13 cellular contexts compared by ENCODE assay signal in the genomic region with DNA sequence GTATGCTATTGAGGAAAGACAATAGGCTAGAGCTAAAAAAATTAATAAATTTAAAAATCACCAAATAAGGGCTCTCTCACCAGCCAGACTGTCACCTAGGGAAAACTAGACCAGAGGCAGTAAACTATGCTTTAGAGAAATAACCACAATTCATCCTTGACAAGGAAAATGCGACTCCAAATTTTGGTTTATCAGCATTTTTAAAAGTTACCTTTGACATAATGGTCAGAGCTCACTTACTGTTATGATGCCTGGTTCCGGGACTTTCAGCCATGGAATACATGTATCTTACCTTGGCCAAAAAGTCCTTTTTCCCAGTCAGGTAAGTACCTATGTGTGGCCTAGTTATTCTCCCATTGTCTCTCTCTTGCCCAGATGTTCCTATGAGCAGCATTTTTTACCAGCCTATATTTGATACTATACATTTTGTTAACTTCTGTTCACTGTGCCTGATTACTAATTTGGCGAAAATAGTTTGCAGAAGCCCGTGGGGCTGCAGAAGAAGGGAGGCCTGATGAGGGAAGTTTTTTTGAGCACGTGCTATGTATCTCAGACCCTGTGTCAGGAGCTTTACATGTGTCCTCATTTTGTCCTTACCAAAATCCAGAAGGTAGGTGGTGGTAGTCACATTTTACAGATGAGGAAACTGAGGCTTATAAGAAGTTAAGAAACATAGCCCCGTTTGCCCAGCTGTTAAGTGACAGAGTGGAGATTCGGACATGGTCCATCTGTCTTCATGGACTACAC.
A peak's percentile ranks its signal among the peaks of the same experiment; 100 is the strongest.
DNase-seq lines count a peak whose midpoint lies in the region; ATAC-seq, FAIRE-seq and TF ChIP-seq lines count a peak whose summit lies in the region.
"Had no signal": no experiment of that assay in that cellular context is flagged by ENCODE, and none has a peak within 500 bp of the region (broad histone marks: within the 10 kb centered on the region; RNA-seq: fewer than 3 reads in every experiment).

No MANE protein-coding gene starts in this region.

- no peaks in the 10 kb centered on the region; the same call in 1 of the 2 replicates for H4K20me1 ChIP-seq in DND-41 (ENCODE audit: insufficient read depth, low read length)
- H4K20me1 ChIP-seq in Loucy (ENCODE audit: insufficient read depth, low read length, poor library complexity, severe bottlenecking): peaks cover 28% of the 10 kb centered on the region

- H3K9me3 ChIP-seq in DND-41 (ENCODE audit: insufficient read depth, low read length, severe bottlenecking) (no peaks in the 10 kb centered on the region), Loucy (ENCODE audit: insufficient read depth, low read depth, low read length) (no peaks in the 10 kb centered on the region), right cardiac atrium (ENCODE audit: control insufficient read depth, low read length) (no peaks in the 10 kb centered on the region), stomach smooth muscle (ENCODE audit: control insufficient read depth in 2 of 2, low read length in 2 of 2) (no peaks in the 10 kb centered on the region)
- H3K9me3 ChIP-seq: adrenal gland had no signal

- H3K79me2 ChIP-seq in DND-41 (ENCODE audit: insufficient read depth, low read length): peaks cover 88% of the 10 kb centered on the region
- peaks cover 91% of the 10 kb centered on the region for H3K79me2 ChIP-seq in Loucy (ENCODE audit: insufficient read depth, low read length)

- no peak for ATAC-seq in DND-41 (ENCODE audit: insufficient read depth, low read depth)
- no peak for ATAC-seq in right cardiac atrium
- no peak for ATAC-seq in HG02571 (IDR thresholded peaks at IDR 0.05; ENCODE audit: unreplicated experiment)
- ATAC-seq: activated T-cell treated with anti-CD3 and anti-CD28 coated beads, Interleukin-2, amount 50 U/mL, for 72 hours had no signal

- intact Hi-C loops in right cardiac atrium (cut with DNase I): loop anchor here in 2 of 4 donors (10.0 kb wide), 2 partner anchors 53 to 87 kb away; no protein-coding TSS in a partner anchor

- H3K36me3 ChIP-seq in DND-41 (ENCODE audit: insufficient read depth, low read length) (peaks cover 47% of the 10 kb centered on the region), Loucy (ENCODE audit: insufficient read depth, low read length) (peaks cover 22% of the 10 kb centered on the region), stomach smooth muscle (ENCODE audit: control insufficient read depth in 2 of 2, insufficient read depth in 2 of 2, low read length in 2 of 2) (peaks cover 7 to 11% of the 10 kb centered on the region in 2 donors)
- H3K36me3 ChIP-seq: adrenal gland had no signal

- H3K4me1 ChIP-seq in DND-41 (ENCODE audit: insufficient read depth, low read length) (peaks cover 84% of the 10 kb centered on the region), Loucy (ENCODE audit: insufficient read depth, low read length, poor library complexity, severe bottlenecking) (peaks cover 72% of the 10 kb centered on the region), right cardiac atrium (ENCODE audit: control insufficient read depth, insufficient read depth, low read length) (peaks cover 12% of the 10 kb centered on the region), stomach smooth muscle (ENCODE audit: control insufficient read depth, insufficient read depth, low read length) (peaks cover 13% of the 10 kb centered on the region)
- H3K4me1 ChIP-seq: adrenal gland had no signal

- FAIRE-seq in RCC 7860 (lab: Jason Lieb, UNC): no peak

- DNase-seq in DND-41 (no peak), right cardiac atrium (no peak), islet precursor cell (no peak), RCC 7860 (ENCODE audit: low spot score) (no peak), NCI-H2081 (lab: John Stamatoyannopoulos, UW) (no peak)
- DNase-seq: activated T-cell treated with anti-CD3 and anti-CD28 coated beads, Interleukin-2, amount 50 U/mL, for 72 hours; NCI-H524 treated with DMSO at 0.1 percent for 48 hours; RPMI8226; stimulated activated CD4-positive, alpha-beta T cell treated with anti-CD3 and anti-CD28 coated beads, Interleukin-2, amount 100 ng/mL, for 48 hours had no signal

- H3K4me2 ChIP-seq in DND-41 (ENCODE audit: insufficient read depth, low read length) (peak overlapping the region; percentile 77), Loucy (ENCODE audit: low read depth, low read length, poor library complexity, severe bottlenecking) (peak overlapping the region; percentile 97)

- peak overlapping the region; percentile 92 for H3K9ac ChIP-seq in DND-41 (ENCODE audit: low read depth, low read length)
- peak overlapping the region; percentile 97 for H3K9ac ChIP-seq in Loucy (ENCODE audit: low read depth, low read length, poor library complexity, severe bottlenecking)
- H3K9ac ChIP-seq in stomach smooth muscle (ENCODE audit: low read length in 2 of 2): no peak overlapping the region

- H3K9me2 ChIP-seq in Loucy (replicated peaks; ENCODE audit: low read depth, low read length): no peaks in the 10 kb centered on the region

- H3K4me3 ChIP-seq in DND-41 (ENCODE audit: low read depth in 1 of 2, low read length in 2 of 2): peak overlapping the region; percentile 70 to 92; a peak in 3 of 4 replicates
- H3K4me3 ChIP-seq in Loucy (ENCODE audit: low read length, poor library complexity, severe bottlenecking): peak overlapping the region; percentile 87
- H3K4me3 ChIP-seq in right cardiac atrium (ENCODE audit: low read length): peak overlapping the region; percentile 20
- peak overlapping the region; percentile 37 to 92 for H3K4me3 ChIP-seq in stomach smooth muscle (ENCODE audit: low read length in 2 of 2)

- H3K27me3 ChIP-seq in DND-41 (ENCODE audit: insufficient read depth, low read length, poor library complexity) (no peaks in the 10 kb centered on the region), Loucy (ENCODE audit: insufficient read depth, low read length, poor library complexity, severe bottlenecking) (peaks cover 4% of the 10 kb centered on the region), right cardiac atrium (ENCODE audit: control insufficient read depth, insufficient read depth) (no peaks in the 10 kb centered on the region), stomach smooth muscle (ENCODE audit: control insufficient read depth in 1 of 2, insufficient read depth in 2 of 2, low read length in 2 of 2) (no peaks in the 10 kb centered on the region)

- H3F3A ChIP-seq in Loucy (ENCODE audit: low read depth): 0 out of 2 replicates have a peak, but pooled peaks cover 3% of the 10 kb centered on the region

- H2AFZ ChIP-seq in DND-41 (ENCODE audit: low read depth, low read length) (no peak overlapping the region), Loucy (ENCODE audit: low read length) (no peak overlapping the region)

- TF ChIP-seq CTCF in DND-41 (IDR thresholded peaks at IDR 0.05; ENCODE audit: borderline replicate concordance, extremely low read depth, low read length, poor library complexity, severe bottlenecking): no peak
- no peak for TF ChIP-seq CTCF in Loucy (conservative IDR thresholded peaks at IDR 0.05; ENCODE audit: low read length)

- 76% methylated on average over 7 of the region's 7 CpGs for WGBS in right cardiac atrium

- H3K27ac ChIP-seq in DND-41 (ENCODE audit: low read length): peak overlapping the region; percentile 97
- no peak overlapping the region for H3K27ac ChIP-seq in right cardiac atrium (ENCODE audit: low read length)
- H3K27ac ChIP-seq in stomach smooth muscle (ENCODE audit: low read length): no peak overlapping the region

Comparison
In these comparisons a context has a peak if more than half of its experiments do, and no peak if none do; other contexts are left out.
1. H3K4me3 ChIP-seq: peak in every context shown above with its lines; median percentile 87 in Loucy; 81 in DND-41; 64 in stomach smooth muscle; 20 in right cardiac atrium.
2. H3K9ac ChIP-seq: peak in DND-41 (single experiment) and Loucy (single experiment); none in stomach smooth muscle (0 of 2).